ENCODE assay signal across 2 cellular contexts in genomic region chr19:46190489-46190888, GRCh38.
TF ChIP-seq lines count a peak whose summit lies in the region.

No MANE protein-coding gene starts in this region.

TF ChIP-seq in K562, 482 proteins besides CTCF, POLR2A, EP300 and RAD21:
- peak in 1 of 2 experiments; percentile 2; a peak in 1 of 4 replicates for TF ChIP-seq TEAD1 (CRISPR knock-in tag; IDR thresholded peaks at IDR 0.05)
- TF ChIP-seq CREB5 (CRISPR knock-in tag; IDR thresholded peaks at IDR 0.05), result peak; percentile 74
- TF ChIP-seq KDM5B (IDR thresholded peaks at IDR 0.05; ENCODE audit: insufficient replicate concordance, low read depth, low read length), result peak; percentile 62
- no peak for TF ChIP-seq POLR2B (IDR thresholded peaks at IDR 0.05; ENCODE audit: low read depth, partially characterized antibody)
- TF ChIP-seq ZNF165 (CRISPR knock-in tag; IDR thresholded peaks at IDR 0.05; ENCODE audit: borderline replicate concordance), result no peak
- TF ChIP-seq ZNF830 (CRISPR knock-in tag; IDR thresholded peaks at IDR 0.05), result peak; percentile 84; the same call in 1 of the 2 replicates
- TF ChIP-seq PATZ1 (CRISPR knock-in tag; IDR thresholded peaks at IDR 0.05; ENCODE audit: borderline replicate concordance), result peak; percentile 23; the same call in 1 of the 2 replicates
- TF ChIP-seq, protein P1, sequence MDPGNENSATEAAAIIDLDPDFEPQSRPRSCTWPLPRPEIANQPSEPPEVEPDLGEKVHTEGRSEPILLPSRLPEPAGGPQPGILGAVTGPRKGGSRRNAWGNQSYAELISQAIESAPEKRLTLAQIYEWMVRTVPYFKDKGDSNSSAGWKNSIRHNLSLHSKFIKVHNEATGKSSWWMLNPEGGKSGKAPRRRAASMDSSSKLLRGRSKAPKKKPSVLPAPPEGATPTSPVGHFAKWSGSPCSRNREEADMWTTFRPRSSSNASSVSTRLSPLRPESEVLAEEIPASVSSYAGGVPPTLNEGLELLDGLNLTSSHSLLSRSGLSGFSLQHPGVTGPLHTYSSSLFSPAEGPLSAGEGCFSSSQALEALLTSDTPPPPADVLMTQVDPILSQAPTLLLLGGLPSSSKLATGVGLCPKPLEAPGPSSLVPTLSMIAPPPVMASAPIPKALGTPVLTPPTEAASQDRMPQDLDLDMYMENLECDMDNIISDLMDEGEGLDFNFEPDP (CRISPR knock-in tag; IDR thresholded peaks at IDR 0.05), result no peak

TF ChIP-seq in liver, 16 proteins besides CTCF, POLR2A, EP300 and RAD21:
- TF ChIP-seq HNF4A (conservative IDR thresholded peaks at IDR 0.05) (no peak), TAF1 (conservative IDR thresholded peaks at IDR 0.05) (no peak), FOXA1 (IDR thresholded peaks at IDR 0.05) (no peak), YY1 (IDR thresholded peaks at IDR 0.05) (no peak), EGR1 (IDR thresholded peaks at IDR 0.05; ENCODE audit: low read depth in 2 of 2) (no peak), GABPA (IDR thresholded peaks at IDR 0.05 in 1 of 2, conservative IDR thresholded peaks at IDR 0.05 in 1 of 2) (no peak), JUND (IDR thresholded peaks at IDR 0.05) (no peak), REST (IDR thresholded peaks at IDR 0.05) (no peak), NR2F2 (IDR thresholded peaks at IDR 0.05) (no peak), RXRA (IDR thresholded peaks at IDR 0.05) (no peak), ATF3 (IDR thresholded peaks at IDR 0.05) (no peak), SP1 (IDR thresholded peaks at IDR 0.05) (no peak), HNF4G (IDR thresholded peaks at IDR 0.05) (no peak), FOXA2 (IDR thresholded peaks at IDR 0.05) (no peak)
- TF ChIP-seq, protein P2, sequence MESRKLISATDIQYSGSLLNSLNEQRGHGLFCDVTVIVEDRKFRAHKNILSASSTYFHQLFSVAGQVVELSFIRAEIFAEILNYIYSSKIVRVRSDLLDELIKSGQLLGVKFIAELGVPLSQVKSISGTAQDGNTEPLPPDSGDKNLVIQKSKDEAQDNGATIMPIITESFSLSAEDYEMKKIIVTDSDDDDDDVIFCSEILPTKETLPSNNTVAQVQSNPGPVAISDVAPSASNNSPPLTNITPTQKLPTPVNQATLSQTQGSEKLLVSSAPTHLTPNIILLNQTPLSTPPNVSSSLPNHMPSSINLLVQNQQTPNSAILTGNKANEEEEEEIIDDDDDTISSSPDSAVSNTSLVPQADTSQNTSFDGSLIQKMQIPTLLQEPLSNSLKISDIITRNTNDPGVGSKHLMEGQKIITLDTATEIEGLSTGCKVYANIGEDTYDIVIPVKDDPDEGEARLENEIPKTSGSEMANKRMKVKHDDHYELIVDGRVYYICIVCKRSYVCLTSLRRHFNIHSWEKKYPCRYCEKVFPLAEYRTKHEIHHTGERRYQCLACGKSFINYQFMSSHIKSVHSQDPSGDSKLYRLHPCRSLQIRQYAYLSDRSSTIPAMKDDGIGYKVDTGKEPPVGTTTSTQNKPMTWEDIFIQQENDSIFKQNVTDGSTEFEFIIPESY (IDR thresholded peaks at IDR 0.05), result no peak
- TF ChIP-seq, protein P3, sequence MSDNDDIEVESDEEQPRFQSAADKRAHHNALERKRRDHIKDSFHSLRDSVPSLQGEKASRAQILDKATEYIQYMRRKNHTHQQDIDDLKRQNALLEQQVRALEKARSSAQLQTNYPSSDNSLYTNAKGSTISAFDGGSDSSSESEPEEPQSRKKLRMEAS (IDR thresholded peaks at IDR 0.05), result no peak
